ENCODE assay signal across 2 cellular contexts in the genomic region with DNA sequence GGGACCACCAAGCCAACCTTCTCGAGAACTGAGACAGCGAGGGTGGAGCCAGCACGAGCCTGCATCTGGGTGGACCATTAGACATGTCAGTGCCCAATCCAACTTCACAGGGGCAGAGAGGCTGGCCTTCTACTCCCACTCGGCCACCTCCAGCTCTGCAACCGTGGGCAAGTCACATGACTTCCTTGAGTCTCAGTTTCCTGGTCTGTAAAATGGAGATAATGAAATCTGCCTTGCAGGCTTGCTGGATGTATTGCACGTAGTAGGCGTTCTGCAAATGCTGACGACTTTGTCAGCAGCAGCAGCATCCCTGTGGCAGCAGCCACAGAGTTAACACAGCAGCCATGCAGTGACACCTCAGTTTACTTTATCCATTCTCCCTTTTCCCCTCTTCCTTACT.
TF ChIP-seq lines count a peak whose summit lies in the region.

No MANE protein-coding gene starts in this region.

TF ChIP-seq in IMR-90, 13 proteins besides CTCF, POLR2A, EP300 and RAD21 (continued from another document):
- no peak for TF ChIP-seq MAFK (IDR thresholded peaks at IDR 0.05; ENCODE audit: low read depth, low read length)
- no peak for TF ChIP-seq CHD1 (IDR thresholded peaks at IDR 0.05; ENCODE audit: low read depth, low read length)
- TF ChIP-seq FOS (IDR thresholded peaks at IDR 0.05; ENCODE audit: low read depth, low read length) = no peak
- TF ChIP-seq NFE2L2 (IDR thresholded peaks at IDR 0.05; ENCODE audit: low read depth, low read length) = no peak
- no peak for TF ChIP-seq RCOR1 (IDR thresholded peaks at IDR 0.05; ENCODE audit: insufficient replicate concordance, low read length)
- TF ChIP-seq BHLHE40 (IDR thresholded peaks at IDR 0.05; ENCODE audit: low read depth, low read length) = no peak
- TF ChIP-seq, protein P1, sequence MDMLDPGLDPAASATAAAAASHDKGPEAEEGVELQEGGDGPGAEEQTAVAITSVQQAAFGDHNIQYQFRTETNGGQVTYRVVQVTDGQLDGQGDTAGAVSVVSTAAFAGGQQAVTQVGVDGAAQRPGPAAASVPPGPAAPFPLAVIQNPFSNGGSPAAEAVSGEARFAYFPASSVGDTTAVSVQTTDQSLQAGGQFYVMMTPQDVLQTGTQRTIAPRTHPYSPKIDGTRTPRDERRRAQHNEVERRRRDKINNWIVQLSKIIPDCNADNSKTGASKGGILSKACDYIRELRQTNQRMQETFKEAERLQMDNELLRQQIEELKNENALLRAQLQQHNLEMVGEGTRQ (IDR thresholded peaks at IDR 0.05; ENCODE audit: low read depth, low read length) = no peak
- no peak for TF ChIP-seq MAZ (IDR thresholded peaks at IDR 0.05; ENCODE audit: borderline replicate concordance, low read depth, low read length)
- no peak for TF ChIP-seq RFX5 (IDR thresholded peaks at IDR 0.05; ENCODE audit: low read depth, low read length)
- TF ChIP-seq MXI1 (IDR thresholded peaks at IDR 0.05; ENCODE audit: borderline replicate concordance, low read depth, low read length) = no peak
- no peak for TF ChIP-seq CEBPB (IDR thresholded peaks at IDR 0.05; ENCODE audit: low read depth, low read length)
- TF ChIP-seq, protein P2, sequence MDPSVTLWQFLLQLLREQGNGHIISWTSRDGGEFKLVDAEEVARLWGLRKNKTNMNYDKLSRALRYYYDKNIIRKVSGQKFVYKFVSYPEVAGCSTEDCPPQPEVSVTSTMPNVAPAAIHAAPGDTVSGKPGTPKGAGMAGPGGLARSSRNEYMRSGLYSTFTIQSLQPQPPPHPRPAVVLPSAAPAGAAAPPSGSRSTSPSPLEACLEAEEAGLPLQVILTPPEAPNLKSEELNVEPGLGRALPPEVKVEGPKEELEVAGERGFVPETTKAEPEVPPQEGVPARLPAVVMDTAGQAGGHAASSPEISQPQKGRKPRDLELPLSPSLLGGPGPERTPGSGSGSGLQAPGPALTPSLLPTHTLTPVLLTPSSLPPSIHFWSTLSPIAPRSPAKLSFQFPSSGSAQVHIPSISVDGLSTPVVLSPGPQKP (IDR thresholded peaks at IDR 0.05; ENCODE audit: borderline replicate concordance, low read depth, low read length) = no peak

TF ChIP-seq in K562, 482 proteins besides CTCF, POLR2A, EP300 and RAD21 (continued from another document):
- TF ChIP-seq, protein P3, sequence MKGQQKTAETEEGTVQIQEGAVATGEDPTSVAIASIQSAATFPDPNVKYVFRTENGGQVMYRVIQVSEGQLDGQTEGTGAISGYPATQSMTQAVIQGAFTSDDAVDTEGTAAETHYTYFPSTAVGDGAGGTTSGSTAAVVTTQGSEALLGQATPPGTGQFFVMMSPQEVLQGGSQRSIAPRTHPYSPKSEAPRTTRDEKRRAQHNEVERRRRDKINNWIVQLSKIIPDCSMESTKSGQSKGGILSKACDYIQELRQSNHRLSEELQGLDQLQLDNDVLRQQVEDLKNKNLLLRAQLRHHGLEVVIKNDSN (CRISPR knock-in tag; IDR thresholded peaks at IDR 0.05) = peak; percentile 44
- TF ChIP-seq ZNF436 (CRISPR knock-in tag; IDR thresholded peaks at IDR 0.05) (no peak), ZKSCAN1 (IDR thresholded peaks at IDR 0.05; ENCODE audit: low read depth, low read length) (peak; percentile 70; the same call in 1 of the 2 replicates), DDX20 (tag; IDR thresholded peaks at IDR 0.05; ENCODE audit: low read depth) (no peak), GTF2F1 (IDR thresholded peaks at IDR 0.05; ENCODE audit: low read depth, low read length) (no peak), NFXL1 (CRISPR knock-in tag; IDR thresholded peaks at IDR 0.05) (no peak), PTTG1 (tag; IDR thresholded peaks at IDR 0.05; ENCODE audit: low read depth) (no peak), ETS2 (tag; IDR thresholded peaks at IDR 0.05; ENCODE audit: borderline replicate concordance, poor library complexity, severe bottlenecking) (no peak), MAZ (CRISPR knock-in tag; conservative IDR thresholded peaks at IDR 0.05 in 1 of 2, IDR thresholded peaks at IDR 0.05 in 1 of 2) (no peak)
- TF ChIP-seq, protein P4, sequence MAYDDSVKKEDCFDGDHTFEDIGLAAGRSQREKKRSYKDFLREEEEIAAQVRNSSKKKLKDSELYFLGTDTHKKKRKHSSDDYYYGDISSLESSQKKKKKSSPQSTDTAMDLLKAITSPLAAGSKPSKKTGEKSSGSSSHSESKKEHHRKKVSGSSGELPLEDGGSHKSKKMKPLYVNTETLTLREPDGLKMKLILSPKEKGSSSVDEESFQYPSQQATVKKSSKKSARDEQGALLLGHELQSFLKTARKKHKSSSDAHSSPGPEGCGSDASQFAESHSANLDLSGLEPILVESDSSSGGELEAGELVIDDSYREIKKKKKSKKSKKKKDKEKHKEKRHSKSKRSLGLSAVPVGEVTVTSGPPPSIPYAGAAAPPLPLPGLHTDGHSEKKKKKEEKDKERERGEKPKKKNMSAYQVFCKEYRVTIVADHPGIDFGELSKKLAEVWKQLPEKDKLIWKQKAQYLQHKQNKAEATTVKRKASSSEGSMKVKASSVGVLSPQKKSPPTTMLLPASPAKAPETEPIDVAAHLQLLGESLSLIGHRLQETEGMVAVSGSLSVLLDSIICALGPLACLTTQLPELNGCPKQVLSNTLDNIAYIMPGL (CRISPR knock-in tag; IDR thresholded peaks at IDR 0.05) = no peak
- TF ChIP-seq, protein P5, sequence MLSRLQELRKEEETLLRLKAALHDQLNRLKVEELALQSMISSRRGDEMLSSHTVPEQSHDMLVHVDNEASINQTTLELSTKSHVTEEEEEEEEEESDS (CRISPR knock-in tag; IDR thresholded peaks at IDR 0.05) = no peak
- TF ChIP-seq, protein P6, sequence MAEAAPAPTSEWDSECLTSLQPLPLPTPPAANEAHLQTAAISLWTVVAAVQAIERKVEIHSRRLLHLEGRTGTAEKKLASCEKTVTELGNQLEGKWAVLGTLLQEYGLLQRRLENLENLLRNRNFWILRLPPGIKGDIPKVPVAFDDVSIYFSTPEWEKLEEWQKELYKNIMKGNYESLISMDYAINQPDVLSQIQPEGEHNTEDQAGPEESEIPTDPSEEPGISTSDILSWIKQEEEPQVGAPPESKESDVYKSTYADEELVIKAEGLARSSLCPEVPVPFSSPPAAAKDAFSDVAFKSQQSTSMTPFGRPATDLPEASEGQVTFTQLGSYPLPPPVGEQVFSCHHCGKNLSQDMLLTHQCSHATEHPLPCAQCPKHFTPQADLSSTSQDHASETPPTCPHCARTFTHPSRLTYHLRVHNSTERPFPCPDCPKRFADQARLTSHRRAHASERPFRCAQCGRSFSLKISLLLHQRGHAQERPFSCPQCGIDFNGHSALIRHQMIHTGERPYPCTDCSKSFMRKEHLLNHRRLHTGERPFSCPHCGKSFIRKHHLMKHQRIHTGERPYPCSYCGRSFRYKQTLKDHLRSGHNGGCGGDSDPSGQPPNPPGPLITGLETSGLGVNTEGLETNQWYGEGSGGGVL (CRISPR knock-in tag; IDR thresholded peaks at IDR 0.05) = no peak
- TF ChIP-seq, protein P1 (CRISPR knock-in tag; IDR thresholded peaks at IDR 0.05) = 0 out of 2 replicates have a peak, but pooled peaks have one; percentile 26
- TF ChIP-seq, protein P7, sequence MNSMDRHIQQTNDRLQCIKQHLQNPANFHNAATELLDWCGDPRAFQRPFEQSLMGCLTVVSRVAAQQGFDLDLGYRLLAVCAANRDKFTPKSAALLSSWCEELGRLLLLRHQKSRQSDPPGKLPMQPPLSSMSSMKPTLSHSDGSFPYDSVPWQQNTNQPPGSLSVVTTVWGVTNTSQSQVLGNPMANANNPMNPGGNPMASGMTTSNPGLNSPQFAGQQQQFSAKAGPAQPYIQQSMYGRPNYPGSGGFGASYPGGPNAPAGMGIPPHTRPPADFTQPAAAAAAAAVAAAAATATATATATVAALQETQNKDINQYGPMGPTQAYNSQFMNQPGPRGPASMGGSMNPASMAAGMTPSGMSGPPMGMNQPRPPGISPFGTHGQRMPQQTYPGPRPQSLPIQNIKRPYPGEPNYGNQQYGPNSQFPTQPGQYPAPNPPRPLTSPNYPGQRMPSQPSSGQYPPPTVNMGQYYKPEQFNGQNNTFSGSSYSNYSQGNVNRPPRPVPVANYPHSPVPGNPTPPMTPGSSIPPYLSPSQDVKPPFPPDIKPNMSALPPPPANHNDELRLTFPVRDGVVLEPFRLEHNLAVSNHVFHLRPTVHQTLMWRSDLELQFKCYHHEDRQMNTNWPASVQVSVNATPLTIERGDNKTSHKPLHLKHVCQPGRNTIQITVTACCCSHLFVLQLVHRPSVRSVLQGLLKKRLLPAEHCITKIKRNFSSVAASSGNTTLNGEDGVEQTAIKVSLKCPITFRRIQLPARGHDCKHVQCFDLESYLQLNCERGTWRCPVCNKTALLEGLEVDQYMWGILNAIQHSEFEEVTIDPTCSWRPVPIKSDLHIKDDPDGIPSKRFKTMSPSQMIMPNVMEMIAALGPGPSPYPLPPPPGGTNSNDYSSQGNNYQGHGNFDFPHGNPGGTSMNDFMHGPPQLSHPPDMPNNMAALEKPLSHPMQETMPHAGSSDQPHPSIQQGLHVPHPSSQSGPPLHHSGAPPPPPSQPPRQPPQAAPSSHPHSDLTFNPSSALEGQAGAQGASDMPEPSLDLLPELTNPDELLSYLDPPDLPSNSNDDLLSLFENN (IDR thresholded peaks at IDR 0.05; ENCODE audit: low read depth in 2 of 2, low read length in 2 of 2) = no peak
- TF ChIP-seq, protein P8, sequence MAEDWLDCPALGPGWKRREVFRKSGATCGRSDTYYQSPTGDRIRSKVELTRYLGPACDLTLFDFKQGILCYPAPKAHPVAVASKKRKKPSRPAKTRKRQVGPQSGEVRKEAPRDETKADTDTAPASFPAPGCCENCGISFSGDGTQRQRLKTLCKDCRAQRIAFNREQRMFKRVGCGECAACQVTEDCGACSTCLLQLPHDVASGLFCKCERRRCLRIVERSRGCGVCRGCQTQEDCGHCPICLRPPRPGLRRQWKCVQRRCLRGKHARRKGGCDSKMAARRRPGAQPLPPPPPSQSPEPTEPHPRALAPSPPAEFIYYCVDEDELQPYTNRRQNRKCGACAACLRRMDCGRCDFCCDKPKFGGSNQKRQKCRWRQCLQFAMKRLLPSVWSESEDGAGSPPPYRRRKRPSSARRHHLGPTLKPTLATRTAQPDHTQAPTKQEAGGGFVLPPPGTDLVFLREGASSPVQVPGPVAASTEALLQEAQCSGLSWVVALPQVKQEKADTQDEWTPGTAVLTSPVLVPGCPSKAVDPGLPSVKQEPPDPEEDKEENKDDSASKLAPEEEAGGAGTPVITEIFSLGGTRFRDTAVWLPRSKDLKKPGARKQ (CRISPR knock-in tag; IDR thresholded peaks at IDR 0.05) = no peak
- TF ChIP-seq, protein P9, sequence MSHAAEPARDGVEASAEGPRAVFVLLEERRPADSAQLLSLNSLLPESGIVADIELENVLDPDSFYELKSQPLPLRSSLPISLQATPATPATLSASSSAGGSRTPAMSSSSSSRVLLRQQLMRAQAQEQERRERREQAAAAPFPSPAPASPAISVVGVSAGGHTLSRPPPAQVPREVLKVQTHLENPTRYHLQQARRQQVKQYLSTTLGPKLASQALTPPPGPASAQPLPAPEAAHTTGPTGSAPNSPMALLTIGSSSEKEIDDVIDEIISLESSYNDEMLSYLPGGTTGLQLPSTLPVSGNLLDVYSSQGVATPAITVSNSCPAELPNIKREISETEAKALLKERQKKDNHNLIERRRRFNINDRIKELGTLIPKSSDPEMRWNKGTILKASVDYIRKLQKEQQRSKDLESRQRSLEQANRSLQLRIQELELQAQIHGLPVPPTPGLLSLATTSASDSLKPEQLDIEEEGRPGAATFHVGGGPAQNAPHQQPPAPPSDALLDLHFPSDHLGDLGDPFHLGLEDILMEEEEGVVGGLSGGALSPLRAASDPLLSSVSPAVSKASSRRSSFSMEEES (CRISPR knock-in tag; IDR thresholded peaks at IDR 0.05) = peak; percentile 78
